In the genomic region with DNA sequence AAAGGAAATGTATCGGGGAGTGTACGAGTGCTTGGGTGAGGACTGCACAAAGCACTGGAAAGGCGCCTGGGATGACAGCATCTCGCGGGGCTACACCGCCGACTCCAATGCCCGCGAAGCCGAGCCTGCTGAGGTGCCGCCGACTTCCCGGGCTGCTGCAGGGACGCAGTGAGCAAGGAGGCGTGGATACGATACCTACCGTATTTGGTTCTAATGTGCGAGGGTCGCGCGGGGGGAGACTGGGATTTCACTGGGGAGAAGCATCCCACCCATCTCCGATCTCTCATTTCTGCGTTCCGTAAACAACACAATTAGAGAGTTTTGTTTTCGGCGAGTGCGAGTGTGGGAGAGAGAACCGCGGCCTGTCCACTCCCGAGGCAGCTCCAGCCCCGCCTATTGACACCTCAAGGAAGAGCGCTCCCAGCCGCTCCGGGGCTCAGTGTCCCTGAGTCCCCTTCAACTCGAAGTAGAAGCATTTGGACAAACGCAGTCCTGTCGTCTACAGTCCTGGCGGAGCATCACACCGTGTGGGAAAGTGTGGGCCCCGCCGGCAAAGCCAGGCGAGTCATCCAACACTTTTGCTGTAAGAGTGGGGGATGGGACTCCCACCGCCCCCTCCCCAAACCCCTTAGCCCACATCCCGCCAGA, we compare ENCODE assay signal across 8 cellular contexts. TPM values are rescaled to one million over a fixed set of nuclear protein-coding genes. Genes with fewer than 3 reads are reported as not detected.
DNase-seq lines count a peak whose midpoint lies in the region; ATAC-seq and TF ChIP-seq lines count a peak whose summit lies in the region.

No MANE protein-coding gene starts in this region.

- ATAC-seq in GM21515 (IDR thresholded peaks at IDR 0.05; ENCODE audit: unreplicated experiment): peak; percentile 8
- peak; percentile 59 for ATAC-seq in foreskin keratinocyte

- peaks cover 97% of the 10 kb centered on the region for H3K27me3 ChIP-seq in foreskin keratinocyte

- DNase-seq in DMS153 treated with DMSO at 0.1 percent for 48 hours (lab: John Stamatoyannopoulos, UW; ENCODE audit: unreplicated experiment): peak; percentile 44
- no peak for DNase-seq in Jurkat, Clone E6-1 (ENCODE audit: low read depth, low spot score)
- no peak for DNase-seq in activated CD4-positive, alpha-beta memory T cell treated with anti-CD3 and anti-CD28 coated beads, Interleukin-2, amount 10 ng/mL, durations not matched to agents 7 days and 5 days
- peak in 1 of 2 donors; percentile 35 for DNase-seq in foreskin keratinocyte
- no peak for DNase-seq in osteocyte (ENCODE audit: extremely low spot score, unreplicated experiment)
- no peak for DNase-seq in UCSD-AML1 (lab: John Stamatoyannopoulos, UW; ENCODE audit: unreplicated experiment)
- DNase-seq in T-helper 9 cell: no peak

- peaks cover 87% of the 10 kb centered on the region for H3K27me3 Mint-ChIP-seq in activated CD4-positive, alpha-beta memory T cell treated with anti-CD3 and anti-CD28 coated beads, Interleukin-2, amount 10 ng/mL, durations not matched to agents 7 days and 5 days
- H3K27me3 Mint-ChIP-seq in osteocyte (ENCODE audit: unreplicated experiment): peaks cover 62% of the 10 kb centered on the region

- H3K27ac ChIP-seq in foreskin keratinocyte: no peak overlapping the region

- no peak overlapping the region for H3K27ac Mint-ChIP-seq in activated CD4-positive, alpha-beta memory T cell treated with anti-CD3 and anti-CD28 coated beads, Interleukin-2, amount 10 ng/mL, durations not matched to agents 7 days and 5 days
- H3K27ac Mint-ChIP-seq in osteocyte (ENCODE audit: unreplicated experiment): peak overlapping the region; percentile 69

- H3K36me3 Mint-ChIP-seq in activated CD4-positive, alpha-beta memory T cell treated with anti-CD3 and anti-CD28 coated beads, Interleukin-2, amount 10 ng/mL, durations not matched to agents 7 days and 5 days (ENCODE audit: low read depth): no peaks in the 10 kb centered on the region
- peaks cover 7% of the 10 kb centered on the region for H3K36me3 Mint-ChIP-seq in osteocyte (ENCODE audit: unreplicated experiment)

- no peaks in the 10 kb centered on the region for H3K9me3 Mint-ChIP-seq in activated CD4-positive, alpha-beta memory T cell treated with anti-CD3 and anti-CD28 coated beads, Interleukin-2, amount 10 ng/mL, durations not matched to agents 7 days and 5 days
- H3K9me3 Mint-ChIP-seq in osteocyte (ENCODE audit: unreplicated experiment): no peaks in the 10 kb centered on the region

- H3K4me1 Mint-ChIP-seq in activated CD4-positive, alpha-beta memory T cell treated with anti-CD3 and anti-CD28 coated beads, Interleukin-2, amount 10 ng/mL, durations not matched to agents 7 days and 5 days: peaks cover 47% of the 10 kb centered on the region
- peaks cover 48% of the 10 kb centered on the region for H3K4me1 Mint-ChIP-seq in osteocyte (ENCODE audit: unreplicated experiment)

- H3K4me3 ChIP-seq in Jurkat, Clone E6-1 (ENCODE audit: low read length): peak overlapping the region; percentile 34

- CTCF ChIA-PET in activated CD4-positive, alpha-beta memory T cell treated with anti-CD3 and anti-CD28 coated beads, Interleukin-2, amount 10 ng/mL, durations not matched to agents 7 days and 5 days (lab: Charles Lee): interaction anchor here (0.6 kb wide), 1 partner anchor 125 kb away, joined by 3 read pairs; no protein-coding TSS in a partner anchor

- peaks cover 3% of the 10 kb centered on the region for H3K4me1 ChIP-seq in foreskin keratinocyte

- POLR2A ChIA-PET in activated CD4-positive, alpha-beta memory T cell treated with anti-CD3 and anti-CD28 coated beads, Interleukin-2, amount 10 ng/mL, durations not matched to agents 7 days and 5 days (lab: Charles Lee): no interaction called here

- TF ChIP-seq CTCF in foreskin keratinocyte (conservative IDR thresholded peaks at IDR 0.05) (no peak), osteocyte (IDR thresholded peaks at IDR 0.05) (no peak)

- H3K4me3 Mint-ChIP-seq in activated CD4-positive, alpha-beta memory T cell treated with anti-CD3 and anti-CD28 coated beads, Interleukin-2, amount 10 ng/mL, durations not matched to agents 7 days and 5 days: peak overlapping the region; percentile 61
- peak overlapping the region; percentile 92 for H3K4me3 Mint-ChIP-seq in osteocyte (ENCODE audit: unreplicated experiment)

RNA-seq across cellular contexts. Expression of gene MECOM, which starts 1.8 kb away (rescaled TPM):
- polyA plus RNA-seq in Jurkat, Clone E6-1 (2012; ENCODE audit: insufficient read depth, insufficient read length): 1.1 TPM
- not detected for total RNA-seq in activated CD4-positive, alpha-beta memory T cell treated with anti-CD3 and anti-CD28 coated beads, Interleukin-2, amount 10 ng/mL, durations not matched to agents 7 days and 5 days
- total RNA-seq in foreskin keratinocyte (2.2 and 4.0 TPM in 2 replicates), osteocyte (5.6 and 5.9 TPM in 2 replicates)
- polyA plus RNA-seq in foreskin keratinocyte: 0.37 and 0.76 TPM in 2 replicates
